1 cellular context compared by ENCODE assay signal in the genomic region with DNA sequence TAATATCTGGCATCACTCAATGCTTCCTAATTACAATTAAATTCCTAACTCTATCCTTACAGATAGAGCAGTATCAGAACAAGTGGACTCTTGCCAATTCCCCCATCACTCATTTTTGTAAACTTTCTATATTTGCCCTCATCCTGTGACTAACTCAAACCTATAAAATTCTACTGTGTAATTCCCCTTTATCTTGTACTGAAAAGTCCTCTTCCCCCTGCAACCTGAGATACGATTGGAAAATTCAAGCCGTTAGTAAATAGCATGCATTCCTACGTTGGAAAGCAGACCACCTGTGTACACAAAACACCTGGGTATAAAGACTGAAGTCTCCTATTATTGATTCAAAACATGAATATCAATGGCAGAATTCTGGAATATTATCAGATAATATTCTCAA.
TF ChIP-seq lines count a peak whose summit lies in the region.

No MANE protein-coding gene starts in this region.

TF ChIP-seq in GM23338, 12 proteins besides CTCF, POLR2A, EP300 and RAD21 (continued from another document):
- no peak for TF ChIP-seq REST (IDR thresholded peaks at IDR 0.05; ENCODE audit: unreplicated experiment)
- TF ChIP-seq ZNF462 (CRISPR knock-in tag; IDR thresholded peaks at IDR 0.05), result no peak
TF ChIP-seq in GM23338: peak in this region for 0.
